ENCODE assay signal across 28 cellular contexts in the genomic region with DNA sequence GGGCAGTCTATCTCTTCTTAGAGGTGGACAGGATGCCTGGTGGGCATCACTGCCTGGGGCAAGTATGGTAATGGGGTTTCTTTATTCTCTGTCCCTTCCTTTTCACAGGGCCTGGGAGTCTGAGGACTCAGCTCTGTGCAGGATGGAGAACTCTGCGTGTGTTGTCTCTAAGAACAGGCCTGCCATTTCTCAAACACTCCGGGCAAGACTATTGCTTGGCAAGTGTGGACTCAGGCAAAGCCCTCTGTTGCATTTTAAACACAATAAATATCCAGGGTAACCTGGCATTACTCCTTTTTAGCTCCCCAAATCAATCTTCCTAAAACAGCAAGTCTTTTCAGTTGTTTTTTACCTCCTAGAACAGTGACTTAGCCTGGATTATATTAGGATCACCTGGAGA.
"Had no signal": no experiment of that assay in that cellular context is flagged by ENCODE, and none has a peak within 500 bp of the region (broad histone marks: within the 10 kb centered on the region; RNA-seq: fewer than 3 reads in every experiment).

No MANE protein-coding gene starts in this region.

- H3K36me3 Mint-ChIP-seq: immature natural killer cell; naive thymus-derived CD8-positive, alpha-beta T cell; neural progenitor cell; stimulated activated naive B cell treated with anti-CD40 and anti-IgM and Interleukin-4, amounts not matched to agents 10 μg/mL and 1 μg/mL and 100 μg/mL, for 72 hours had no signal

- H3K9me3 ChIP-seq: left lung, lower lobe of right lung, neutrophil, prostate gland, testis, thyroid gland, transverse colon, upper lobe of left lung, vagina had no signal

- H3K27ac ChIP-seq: left lung, lower lobe of right lung, neural progenitor cell, neutrophil, parathyroid adenoma, prostate gland, skin epidermis, testis, thyroid gland, upper lobe of left lung, vagina had no signal

- H3K27ac Mint-ChIP-seq: immature natural killer cell; naive thymus-derived CD8-positive, alpha-beta T cell; neural progenitor cell; stimulated activated naive B cell treated with anti-CD40 and anti-IgM and Interleukin-4, amounts not matched to agents 10 μg/mL and 1 μg/mL and 100 μg/mL, for 72 hours; stimulated activated naive CD8-positive, alpha-beta T cell treated with anti-CD3 and anti-CD28 coated beads, Interleukin-15, Interleukin-2, amounts not matched to agents 100 ng/mL and 50 ng/mL, for 24 hours had no signal

- H3K4me3 Mint-ChIP-seq: immature natural killer cell; naive thymus-derived CD8-positive, alpha-beta T cell; nephron; neural progenitor cell; stimulated activated naive B cell treated with anti-CD40 and anti-IgM and Interleukin-4, amounts not matched to agents 10 μg/mL and 1 μg/mL and 100 μg/mL, for 72 hours; stimulated activated naive CD8-positive, alpha-beta T cell treated with anti-CD3 and anti-CD28 coated beads, Interleukin-15, Interleukin-2, amounts not matched to agents 100 ng/mL and 50 ng/mL, for 24 hours had no signal

- H3K27me3 ChIP-seq: left lung, neural progenitor cell, neutrophil, testis, thyroid gland, transverse colon, upper lobe of left lung, vagina had no signal

- H3K36me3 ChIP-seq: left lung, lower lobe of right lung, neural progenitor cell, neutrophil, prostate gland, thyroid gland, transverse colon, upper lobe of left lung, vagina had no signal

- H3K4me1 ChIP-seq: left lung, lower lobe of right lung, neural progenitor cell, prostate gland, testis, transverse colon, upper lobe of left lung, vagina had no signal

- H3K4me1 Mint-ChIP-seq: immature natural killer cell; naive thymus-derived CD8-positive, alpha-beta T cell; stimulated activated naive B cell treated with anti-CD40 and anti-IgM and Interleukin-4, amounts not matched to agents 10 μg/mL and 1 μg/mL and 100 μg/mL, for 72 hours had no signal

- H3K9ac ChIP-seq: neural progenitor cell, parathyroid adenoma had no signal

- H3K4me2 ChIP-seq: neural progenitor cell had no signal

- H3K4me3 ChIP-seq: left lung, lower lobe of right lung, neural progenitor cell, prostate gland, skin epidermis, testis, thyroid gland, transverse colon, upper lobe of left lung, vagina had no signal

- H3K9me3 Mint-ChIP-seq: neural progenitor cell; stimulated activated naive B cell treated with anti-CD40 and anti-IgM and Interleukin-4, amounts not matched to agents 10 μg/mL and 1 μg/mL and 100 μg/mL, for 72 hours; stimulated activated naive CD8-positive, alpha-beta T cell treated with anti-CD3 and anti-CD28 coated beads, Interleukin-15, Interleukin-2, amounts not matched to agents 100 ng/mL and 50 ng/mL, for 24 hours had no signal

- ATAC-seq: left colon; left lung; lower lobe of right lung; naive thymus-derived CD8-positive, alpha-beta T cell; right cardiac atrium; sciatic nerve; stimulated activated naive B cell treated with anti-CD40 and anti-IgM and Interleukin-4, amounts not matched to agents 10 μg/mL and 1 μg/mL and 100 μg/mL, for 72 hours had no signal

- DNase-seq: immature natural killer cell; kidney; left colon; left lung; lower lobe of right lung; mammary epithelial cell; naive thymus-derived CD8-positive, alpha-beta T cell; occipital lobe; retina; right cardiac atrium; stimulated activated CD4-positive, alpha-beta T cell treated with anti-CD3 and anti-CD28 coated beads, Interleukin-12 subunit alpha, Interleukin-12 subunit beta, amount 100 ng/mL, for 4 hours; stimulated activated CD4-positive, alpha-beta T cell treated with anti-CD3 and anti-CD28 coated beads, Interleukin-15, amount 100 ng/mL, for 24 hours; stimulated activated CD4-positive, alpha-beta T cell treated with anti-CD3 and anti-CD28 coated beads, Interleukin-2, amount 100 ng/mL, for 24 hours; stimulated activated CD4-positive, alpha-beta T cell treated with anti-CD3 and anti-CD28 coated beads, Interleukin-4, amount 100 ng/mL, for 1 hour; stimulated activated naive B cell treated with anti-CD40 and anti-IgM and Interleukin-4, amounts not matched to agents 10 μg/mL and 1 μg/mL and 100 μg/mL, for 72 hours; testis; thyroid gland; transverse colon; upper lobe of left lung had no signal
